In genomic region chr10:100562008-100562672, GRCh38 we compare ENCODE assay signal across 1 cellular context.
TF ChIP-seq lines count a peak whose summit lies in the region.

No MANE protein-coding gene starts in this region.

TF ChIP-seq in HepG2, 621 proteins besides CTCF, POLR2A, EP300 and RAD21 (continued from another document and continues in another):
- no peak for TF ChIP-seq ARID5B (CRISPR knock-in tag; IDR thresholded peaks at IDR 0.05)
- TF ChIP-seq PRMT3 (CRISPR knock-in tag; IDR thresholded peaks at IDR 0.05; ENCODE audit: borderline replicate concordance, low read depth) = no peak
- no peak for TF ChIP-seq RFXANK (CRISPR knock-in tag; IDR thresholded peaks at IDR 0.05)
- no peak for TF ChIP-seq ZNF451 (CRISPR knock-in tag; IDR thresholded peaks at IDR 0.05)
- TF ChIP-seq ZNF235 (CRISPR knock-in tag; IDR thresholded peaks at IDR 0.05; ENCODE audit: borderline replicate concordance) = no peak
- no peak for TF ChIP-seq ZSCAN21 (CRISPR knock-in tag; IDR thresholded peaks at IDR 0.05; ENCODE audit: borderline replicate concordance)
- no peak for TF ChIP-seq MBD4 (IDR thresholded peaks at IDR 0.05; ENCODE audit: borderline replicate concordance, low read length)
- no peak for TF ChIP-seq ZNF674 (CRISPR knock-in tag; IDR thresholded peaks at IDR 0.05; ENCODE audit: low read depth)
- TF ChIP-seq ZHX1 (CRISPR knock-in tag; IDR thresholded peaks at IDR 0.05; ENCODE audit: low read depth) = 0 out of 2 replicates have a peak, but pooled peaks have one; percentile 49
- no peak for TF ChIP-seq THYN1 (CRISPR knock-in tag; IDR thresholded peaks at IDR 0.05; ENCODE audit: borderline replicate concordance, low read depth)
- TF ChIP-seq ZNF589 (CRISPR knock-in tag; conservative IDR thresholded peaks at IDR 0.05) = no peak
- no peak for TF ChIP-seq ZBTB10 (CRISPR knock-in tag; IDR thresholded peaks at IDR 0.05; ENCODE audit: borderline replicate concordance)
- no peak for TF ChIP-seq ZNF569 (CRISPR knock-in tag; IDR thresholded peaks at IDR 0.05; ENCODE audit: borderline replicate concordance)
- no peak for TF ChIP-seq TSC22D2 (CRISPR knock-in tag; IDR thresholded peaks at IDR 0.05; ENCODE audit: borderline replicate concordance)
- TF ChIP-seq ZNF784 (CRISPR knock-in tag; IDR thresholded peaks at IDR 0.05; ENCODE audit: borderline replicate concordance) = no peak
- no peak for TF ChIP-seq MZF1 (CRISPR knock-in tag; IDR thresholded peaks at IDR 0.05; ENCODE audit: borderline replicate concordance)
- TF ChIP-seq SOX13 (IDR thresholded peaks at IDR 0.05) = no peak
- no peak for TF ChIP-seq SOX13 (CRISPR knock-in tag; conservative IDR thresholded peaks at IDR 0.05 in 1 of 2, IDR thresholded peaks at IDR 0.05 in 1 of 2)
- peak; percentile 45; the same call in 1 of the 2 replicates for TF ChIP-seq ZBTB33 (CRISPR knock-in tag; IDR thresholded peaks at IDR 0.05)
- no peak for TF ChIP-seq ATF5 (CRISPR knock-in tag; IDR thresholded peaks at IDR 0.05; ENCODE audit: low read depth)
- TF ChIP-seq ZNF354B (CRISPR knock-in tag; IDR thresholded peaks at IDR 0.05) = no peak
- TF ChIP-seq ZNF225 (CRISPR knock-in tag; IDR thresholded peaks at IDR 0.05) = peak; percentile 63; the same call in 1 of the 2 replicates
- no peak for TF ChIP-seq TBX2 (CRISPR knock-in tag; IDR thresholded peaks at IDR 0.05; ENCODE audit: borderline replicate concordance)
- TF ChIP-seq ZUFSP (CRISPR knock-in tag; IDR thresholded peaks at IDR 0.05; ENCODE audit: borderline replicate concordance) = no peak
- TF ChIP-seq KAT2B (IDR thresholded peaks at IDR 0.05; ENCODE audit: borderline replicate concordance, low read depth, low read length) = no peak
- no peak for TF ChIP-seq NR3C1 (CRISPR knock-in tag; IDR thresholded peaks at IDR 0.05)
- TF ChIP-seq SKI (IDR thresholded peaks at IDR 0.05; ENCODE audit: partially characterized antibody) = no peak
- no peak for TF ChIP-seq ZNF710 (CRISPR knock-in tag; IDR thresholded peaks at IDR 0.05; ENCODE audit: borderline replicate concordance)
- TF ChIP-seq EEA1 (CRISPR knock-in tag; IDR thresholded peaks at IDR 0.05; ENCODE audit: borderline replicate concordance) = no peak
- TF ChIP-seq ZNF10 (CRISPR knock-in tag; IDR thresholded peaks at IDR 0.05; ENCODE audit: borderline replicate concordance, low read depth) = no peak
- TF ChIP-seq IRF2 (CRISPR knock-in tag; IDR thresholded peaks at IDR 0.05) = no peak
- TF ChIP-seq ZNF720 (CRISPR knock-in tag; IDR thresholded peaks at IDR 0.05) = no peak
- peak; percentile 11 for TF ChIP-seq TEAD3 (CRISPR knock-in tag; optimal IDR thresholded peaks at IDR 0.05; ENCODE audit: borderline replicate concordance)
- no peak for TF ChIP-seq ZNF800 (CRISPR knock-in tag; IDR thresholded peaks at IDR 0.05)
- peak; percentile 66 for TF ChIP-seq ELF3 (CRISPR knock-in tag; IDR thresholded peaks at IDR 0.05)
- TF ChIP-seq NFE2 (CRISPR knock-in tag; IDR thresholded peaks at IDR 0.05) = no peak
- no peak for TF ChIP-seq ZNF597 (CRISPR knock-in tag; IDR thresholded peaks at IDR 0.05)
- peak; percentile 26; the same call in 1 of the 2 replicates for TF ChIP-seq ZFX (CRISPR knock-in tag; IDR thresholded peaks at IDR 0.05; ENCODE audit: low read depth)
- no peak for TF ChIP-seq ZNF234 (CRISPR knock-in tag; conservative IDR thresholded peaks at IDR 0.05)
- no peak; the same call in 1 of the 2 replicates for TF ChIP-seq MED1 (CRISPR knock-in tag; IDR thresholded peaks at IDR 0.05)
- no peak for TF ChIP-seq TAF15 (IDR thresholded peaks at IDR 0.05; ENCODE audit: low read depth, low read length, poor library complexity, severe bottlenecking)
- no peak for TF ChIP-seq ZC3H13 (CRISPR knock-in tag; IDR thresholded peaks at IDR 0.05)
- no peak for TF ChIP-seq KAT7 (CRISPR knock-in tag; IDR thresholded peaks at IDR 0.05; ENCODE audit: borderline replicate concordance)
